ENCODE assay signal across 1 cellular context in genomic region chr17:57945999-57946797, GRCh38.
TF ChIP-seq lines count a peak whose summit lies in the region.

No MANE protein-coding gene starts in this region.

TF ChIP-seq in HEK293, 187 proteins besides CTCF, POLR2A, EP300 and RAD21 (continued from another document):
- TF ChIP-seq, protein P1, sequence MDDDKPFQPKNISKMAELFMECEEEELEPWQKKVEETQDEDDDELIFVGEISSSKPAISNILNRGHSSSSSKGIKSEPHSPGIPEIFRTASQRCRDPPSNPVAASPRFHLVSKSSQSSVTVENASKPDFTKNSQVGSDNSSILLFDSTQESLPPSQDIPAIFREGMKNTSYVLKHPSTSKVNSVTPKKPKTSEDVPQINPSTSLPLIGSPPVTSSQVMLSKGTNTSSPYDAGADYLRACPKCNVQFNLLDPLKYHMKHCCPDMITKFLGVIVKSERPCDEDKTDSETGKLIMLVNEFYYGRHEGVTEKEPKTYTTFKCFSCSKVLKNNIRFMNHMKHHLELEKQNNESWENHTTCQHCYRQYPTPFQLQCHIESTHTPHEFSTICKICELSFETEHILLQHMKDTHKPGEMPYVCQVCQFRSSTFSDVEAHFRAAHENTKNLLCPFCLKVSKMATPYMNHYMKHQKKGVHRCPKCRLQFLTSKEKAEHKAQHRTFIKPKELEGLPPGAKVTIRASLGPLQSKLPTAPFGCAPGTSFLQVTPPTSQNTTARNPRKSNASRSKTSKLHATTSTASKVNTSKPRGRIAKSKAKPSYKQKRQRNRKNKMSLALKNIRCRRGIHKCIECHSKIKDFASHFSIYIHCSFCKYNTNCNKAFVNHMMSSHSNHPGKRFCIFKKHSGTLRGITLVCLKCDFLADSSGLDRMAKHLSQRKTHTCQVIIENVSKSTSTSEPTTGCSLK (tag by site-specific recombination; IDR thresholded peaks at IDR 0.05), result no peak
- TF ChIP-seq ZNF10 (tag by site-specific recombination; IDR thresholded peaks at IDR 0.05) (0 out of 2 replicates have a peak, but pooled peaks have one; percentile 20), ZNF645 (tag by site-specific recombination; IDR thresholded peaks at IDR 0.05) (no peak), ZNF555 (tag by site-specific recombination; conservative IDR thresholded peaks at IDR 0.05) (no peak), ZNF354C (tag by site-specific recombination; IDR thresholded peaks at IDR 0.05; ENCODE audit: borderline replicate concordance, low read depth) (no peak), ZNF521 (tag by site-specific recombination; IDR thresholded peaks at IDR 0.05) (no peak), ZNF350 (tag by site-specific recombination; IDR thresholded peaks at IDR 0.05) (no peak), ZBTB48 (tag by site-specific recombination; IDR thresholded peaks at IDR 0.05) (no peak), ZNF404 (tag by site-specific recombination; IDR thresholded peaks at IDR 0.05) (no peak), ZNF600 (tag by site-specific recombination; IDR thresholded peaks at IDR 0.05) (0 out of 2 replicates have a peak, but pooled peaks have one; percentile 10), ZNF362 (tag by site-specific recombination; IDR thresholded peaks at IDR 0.05) (no peak), TRIM28 (IDR thresholded peaks at IDR 0.05; ENCODE audit: borderline replicate concordance, low read length) (no peak), PRDM4 (tag by site-specific recombination; IDR thresholded peaks at IDR 0.05) (peak; percentile 71), ZNF548 (tag by site-specific recombination; IDR thresholded peaks at IDR 0.05) (no peak), ZNF335 (tag by site-specific recombination; conservative IDR thresholded peaks at IDR 0.05) (no peak), ZNF843 (tag by site-specific recombination; IDR thresholded peaks at IDR 0.05) (no peak), ZNF292 (tag by site-specific recombination; IDR thresholded peaks at IDR 0.05; ENCODE audit: borderline replicate concordance, low read depth) (no peak), ZNF670 (tag by site-specific recombination; IDR thresholded peaks at IDR 0.05; ENCODE audit: low read depth) (no peak), ZNF214 (tag by site-specific recombination; IDR thresholded peaks at IDR 0.05; ENCODE audit: borderline replicate concordance) (no peak)
- TF ChIP-seq, protein P2, sequence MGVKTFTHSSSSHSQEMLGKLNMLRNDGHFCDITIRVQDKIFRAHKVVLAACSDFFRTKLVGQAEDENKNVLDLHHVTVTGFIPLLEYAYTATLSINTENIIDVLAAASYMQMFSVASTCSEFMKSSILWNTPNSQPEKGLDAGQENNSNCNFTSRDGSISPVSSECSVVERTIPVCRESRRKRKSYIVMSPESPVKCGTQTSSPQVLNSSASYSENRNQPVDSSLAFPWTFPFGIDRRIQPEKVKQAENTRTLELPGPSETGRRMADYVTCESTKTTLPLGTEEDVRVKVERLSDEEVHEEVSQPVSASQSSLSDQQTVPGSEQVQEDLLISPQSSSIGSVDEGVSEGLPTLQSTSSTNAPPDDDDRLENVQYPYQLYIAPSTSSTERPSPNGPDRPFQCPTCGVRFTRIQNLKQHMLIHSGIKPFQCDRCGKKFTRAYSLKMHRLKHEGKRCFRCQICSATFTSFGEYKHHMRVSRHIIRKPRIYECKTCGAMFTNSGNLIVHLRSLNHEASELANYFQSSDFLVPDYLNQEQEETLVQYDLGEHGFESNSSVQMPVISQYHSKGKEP (tag by site-specific recombination; IDR thresholded peaks at IDR 0.05), result 0 out of 2 replicates have a peak, but pooled peaks have one; percentile 49
TF ChIP-seq in HEK293: peak in this region for 6.
